12 cellular contexts compared by ENCODE assay signal in genomic region chr9:112069318-112070169, GRCh38.
DNase-seq lines count a peak whose midpoint lies in the region; ATAC-seq and TF ChIP-seq lines count a peak whose summit lies in the region.
"Had no signal": no experiment of that assay in that cellular context is flagged by ENCODE, and none has a peak within 500 bp of the region (broad histone marks: within the 10 kb centered on the region; RNA-seq: fewer than 3 reads in every experiment).

No MANE protein-coding gene starts in this region.

- peak; percentile 33; the same call in 1 of the 3 replicates for ATAC-seq in DND-41 (ENCODE audit: insufficient read depth, low read depth)
- ATAC-seq in HG02885 (IDR thresholded peaks at IDR 0.05; ENCODE audit: poor library complexity, unreplicated experiment), result peak; percentile 44
- ATAC-seq in T-helper 17 cell, result no peak
- ATAC-seq in HG03432 (IDR thresholded peaks at IDR 0.05; ENCODE audit: unreplicated experiment), result no peak
- no peak for ATAC-seq in HG03460 (IDR thresholded peaks at IDR 0.05; ENCODE audit: unreplicated experiment)

- H3K4me1 ChIP-seq in DND-41 (ENCODE audit: insufficient read depth, low read length), result peaks cover 4% of the 10 kb centered on the region; the same call in 1 of the 2 replicates

- peaks cover 17% of the 10 kb centered on the region for H3K4me1 Mint-ChIP-seq in T-helper 17 cell

- H3K79me2 ChIP-seq in DND-41 (ENCODE audit: insufficient read depth, low read length), result no peaks in the 10 kb centered on the region

- DNase-seq in DND-41 (no peak), T-helper 17 cell (no peak), mucosa of gallbladder (ENCODE audit: low spot score) (peak; percentile 43), superior temporal gyrus (ENCODE audit: extremely low spot score) (no peak), H7 (no peak)
- DNase-seq: CD4-positive, CD25-positive, alpha-beta regulatory T cell; GOT3; MM.1S had no signal

- H3K9ac ChIP-seq in DND-41 (ENCODE audit: low read depth, low read length), result no peak overlapping the region

- no peaks in the 10 kb centered on the region for H3K9me3 ChIP-seq in DND-41 (ENCODE audit: insufficient read depth, low read length, severe bottlenecking)
- no peaks in the 10 kb centered on the region for H3K9me3 ChIP-seq in T-helper 17 cell (ENCODE audit: control insufficient read depth, low read length, poor library complexity, severe bottlenecking)
- H3K9me3 ChIP-seq: thoracic aorta had no signal

- H4K20me1 ChIP-seq in DND-41 (ENCODE audit: insufficient read depth, low read length), result no peaks in the 10 kb centered on the region

- no peak overlapping the region for H3K4me3 Mint-ChIP-seq in T-helper 17 cell

- H2AFZ ChIP-seq in DND-41 (ENCODE audit: low read depth, low read length), result no peak overlapping the region

- H3K36me3 ChIP-seq in DND-41 (ENCODE audit: insufficient read depth, low read length), result no peaks in the 10 kb centered on the region
- H3K36me3 ChIP-seq in H7 (replicated peaks; ENCODE audit: control insufficient read depth, insufficient read depth, low read length), result no peaks in the 10 kb centered on the region
- H3K36me3 ChIP-seq: thoracic aorta had no signal

- H3K27ac ChIP-seq in DND-41 (ENCODE audit: low read length), result no peak overlapping the region

- H3K4me2 ChIP-seq in DND-41 (ENCODE audit: insufficient read depth, low read length), result no peak overlapping the region

- no peak for TF ChIP-seq CTCF in DND-41 (IDR thresholded peaks at IDR 0.05; ENCODE audit: borderline replicate concordance, extremely low read depth, low read length, poor library complexity, severe bottlenecking)

- H3K27ac Mint-ChIP-seq in T-helper 17 cell, result peak overlapping the region; percentile 24

- no peaks in the 10 kb centered on the region for H3K27me3 Mint-ChIP-seq in T-helper 17 cell

- H3K36me3 Mint-ChIP-seq in T-helper 17 cell (ENCODE audit: low read depth), result peaks cover 10% of the 10 kb centered on the region

- H3K27me3 ChIP-seq in DND-41 (ENCODE audit: insufficient read depth, low read length, poor library complexity) (no peaks in the 10 kb centered on the region), H7 (ENCODE audit: control insufficient read depth, insufficient read depth, low read length) (no peaks in the 10 kb centered on the region)

- H3K4me3 ChIP-seq in DND-41 (ENCODE audit: low read depth in 1 of 2, low read length in 2 of 2), result no peak overlapping the region
- H3K4me3 ChIP-seq in H7 (ENCODE audit: insufficient read depth, low read depth, low read length), result no peak overlapping the region
- H3K4me3 ChIP-seq: thoracic aorta had no signal

Comparison
In these comparisons a context has a peak if more than half of its experiments do, and no peak if none do; other contexts are left out.
1. ATAC-seq: peak in DND-41 (single experiment) and HG02885 (single experiment); none in T-helper 17 cell (single experiment), HG03432 (single experiment) and HG03460 (single experiment).